ENCODE assay signal across 14 cellular contexts in genomic region chr18:74264303-74265020, GRCh38. TPM values are rescaled to one million over a fixed set of nuclear protein-coding genes. Genes with fewer than 3 reads are reported as not detected.
DNase-seq lines count a peak whose midpoint lies in the region; ATAC-seq and TF ChIP-seq lines count a peak whose summit lies in the region.
"Had no signal": no experiment of that assay in that cellular context is flagged by ENCODE, and none has a peak within 500 bp of the region (broad histone marks: within the 10 kb centered on the region; RNA-seq: fewer than 3 reads in every experiment).

No MANE protein-coding gene starts in this region.

- no peaks in the 10 kb centered on the region for H3K9me3 Mint-ChIP-seq in activated T-helper 1 cell treated with anti-CD3 and anti-CD28 coated beads, Interleukin-12 subunit alpha, Interleukin-12 subunit beta, Interleukin-2, Interleukin-4 antibody, amounts not matched to agents 30 ng/mL and 10 ng/mL and 1 ng/mL, durations not matched to agents 14 hours and 24 hours and 36 hours
- H3K9me3 Mint-ChIP-seq: naive thymus-derived CD8-positive, alpha-beta T cell had no signal

- no peaks in the 10 kb centered on the region for H3K36me3 ChIP-seq in A673 (ENCODE audit: insufficient read depth, low read length, poor library complexity, severe bottlenecking)

- DNase-seq in activated T-helper 1 cell treated with anti-CD3 and anti-CD28 coated beads, Interleukin-12 subunit alpha, Interleukin-12 subunit beta, Interleukin-2, Interleukin-4 antibody, amounts not matched to agents 30 ng/mL and 10 ng/mL and 1 ng/mL, durations not matched to agents 14 hours and 24 hours and 36 hours (ENCODE audit: low spot score) = no peak
- DNase-seq in GOT3 (lab: John Stamatoyannopoulos, UW) (no peak), A673 (ENCODE audit: low spot score) (no peak), EL (no peak), ecto neural progenitor cell (ENCODE audit: low spot score) (no peak)
- DNase-seq: DMS 273 treated with DMSO at 0.1 percent for 48 hours; naive thymus-derived CD8-positive, alpha-beta T cell; NCI-H1436 treated with DMSO at 0.1 percent for 48 hours; stimulated activated CD4-positive, alpha-beta T cell treated with anti-CD3 and anti-CD28 coated beads, Interleukin-2, amount 100 ng/mL, for 24 hours had no signal

- no peaks in the 10 kb centered on the region for H3K27me3 ChIP-seq in A673 (replicated peaks; ENCODE audit: insufficient read depth, low read depth, low read length, poor library complexity)
- H3K27me3 ChIP-seq: SJSA1, upper lobe of left lung had no signal

- POLR2A ChIA-PET in A673 (lab: Charles Lee; ENCODE audit: low non-redundant PET) = no interaction called here

- peak overlapping the region; percentile 41 for H3K27ac Mint-ChIP-seq in activated T-helper 1 cell treated with anti-CD3 and anti-CD28 coated beads, Interleukin-12 subunit alpha, Interleukin-12 subunit beta, Interleukin-2, Interleukin-4 antibody, amounts not matched to agents 30 ng/mL and 10 ng/mL and 1 ng/mL, durations not matched to agents 14 hours and 24 hours and 36 hours

- H3K27ac ChIP-seq in A673 (ENCODE audit: low read depth, low read length, poor library complexity, severe bottlenecking) = no peak overlapping the region
- H3K27ac ChIP-seq: SJSA1 had no signal

- H3K4me1 ChIP-seq in A673 (ENCODE audit: insufficient read depth, low read length, poor library complexity, severe bottlenecking) = no peaks in the 10 kb centered on the region

- no peaks in the 10 kb centered on the region for H3K9me3 ChIP-seq in A673 (ENCODE audit: low read depth, low read length, poor library complexity, severe bottlenecking)
- H3K9me3 ChIP-seq: SJSA1, upper lobe of left lung had no signal

- H3K4me1 Mint-ChIP-seq in activated T-helper 1 cell treated with anti-CD3 and anti-CD28 coated beads, Interleukin-12 subunit alpha, Interleukin-12 subunit beta, Interleukin-2, Interleukin-4 antibody, amounts not matched to agents 30 ng/mL and 10 ng/mL and 1 ng/mL, durations not matched to agents 14 hours and 24 hours and 36 hours (ENCODE audit: low read depth) = peaks cover 5% of the 10 kb centered on the region

- ATAC-seq in GM18499 (IDR thresholded peaks at IDR 0.05; ENCODE audit: insufficient read depth, unreplicated experiment) = peak; percentile 76
- peak; percentile 99 for ATAC-seq in GM19351 (IDR thresholded peaks at IDR 0.05; ENCODE audit: unreplicated experiment)
- ATAC-seq in HG02938 (IDR thresholded peaks at IDR 0.05; ENCODE audit: unreplicated experiment) = peak; percentile 94
- ATAC-seq: naive thymus-derived CD8-positive, alpha-beta T cell had no signal

- no peak for TF ChIP-seq CTCF in A673 (conservative IDR thresholded peaks at IDR 0.05; ENCODE audit: low read depth, low read length)

- CTCF ChIA-PET in A673 (lab: Charles Lee) = no interaction called here

- no peak overlapping the region for H3K4me3 ChIP-seq in A673 (ENCODE audit: low read depth, low read length, poor library complexity, severe bottlenecking)
- H3K4me3 ChIP-seq: SJSA1, upper lobe of left lung had no signal

- no peaks in the 10 kb centered on the region for H3K27me3 Mint-ChIP-seq in activated T-helper 1 cell treated with anti-CD3 and anti-CD28 coated beads, Interleukin-12 subunit alpha, Interleukin-12 subunit beta, Interleukin-2, Interleukin-4 antibody, amounts not matched to agents 30 ng/mL and 10 ng/mL and 1 ng/mL, durations not matched to agents 14 hours and 24 hours and 36 hours (ENCODE audit: insufficient read depth)
- H3K27me3 Mint-ChIP-seq: naive thymus-derived CD8-positive, alpha-beta T cell had no signal

- H3K36me3 Mint-ChIP-seq in activated T-helper 1 cell treated with anti-CD3 and anti-CD28 coated beads, Interleukin-12 subunit alpha, Interleukin-12 subunit beta, Interleukin-2, Interleukin-4 antibody, amounts not matched to agents 30 ng/mL and 10 ng/mL and 1 ng/mL, durations not matched to agents 14 hours and 24 hours and 36 hours (ENCODE audit: low read depth) = no peaks in the 10 kb centered on the region

- intact Hi-C loops in activated T-helper 1 cell treated with anti-CD3 and anti-CD28 coated beads, Interleukin-12 subunit alpha, Interleukin-12 subunit beta, Interleukin-2, Interleukin-4 antibody, amounts not matched to agents 30 ng/mL and 10 ng/mL and 1 ng/mL, durations not matched to agents 14 hours and 24 hours and 36 hours (cut with micrococcal nuclease) = no loop called here
- intact Hi-C loops in A673 (cut with micrococcal nuclease; ENCODE audit: unreplicated experiment) = no loop called here

- no TSS peak for BruUV-seq in A673 (replicated peaks; lab: Mats Ljungman, UMichigan)

- no peak overlapping the region for H3K4me3 Mint-ChIP-seq in activated T-helper 1 cell treated with anti-CD3 and anti-CD28 coated beads, Interleukin-12 subunit alpha, Interleukin-12 subunit beta, Interleukin-2, Interleukin-4 antibody, amounts not matched to agents 30 ng/mL and 10 ng/mL and 1 ng/mL, durations not matched to agents 14 hours and 24 hours and 36 hours
- H3K4me3 Mint-ChIP-seq: naive thymus-derived CD8-positive, alpha-beta T cell had no signal

RNA-seq across cellular contexts. Expression of gene CYB5A, which starts 27.3 kb away (rescaled TPM):
- 36.0 and 40.5 TPM in 2 replicates for total RNA-seq in activated T-helper 1 cell treated with anti-CD3 and anti-CD28 coated beads, Interleukin-12 subunit alpha, Interleukin-12 subunit beta, Interleukin-2, Interleukin-4 antibody, amounts not matched to agents 30 ng/mL and 10 ng/mL and 1 ng/mL, durations not matched to agents 14 hours and 24 hours and 36 hours
- 38.7 and 39.2 TPM in 2 replicates for total RNA-seq in A673 (2021)

RNA-seq across cellular contexts. Expression of gene C18orf63, which starts 51.2 kb away (rescaled TPM):
- not detected in 2 replicates for total RNA-seq in activated T-helper 1 cell treated with anti-CD3 and anti-CD28 coated beads, Interleukin-12 subunit alpha, Interleukin-12 subunit beta, Interleukin-2, Interleukin-4 antibody, amounts not matched to agents 30 ng/mL and 10 ng/mL and 1 ng/mL, durations not matched to agents 14 hours and 24 hours and 36 hours
- total RNA-seq in A673 (2021) = not detected in 2 replicates
- total RNA-seq: naive thymus-derived CD8-positive, alpha-beta T cell; SJSA1 had no signal
